ENCODE assay signal across 14 cellular contexts in the genomic region with DNA sequence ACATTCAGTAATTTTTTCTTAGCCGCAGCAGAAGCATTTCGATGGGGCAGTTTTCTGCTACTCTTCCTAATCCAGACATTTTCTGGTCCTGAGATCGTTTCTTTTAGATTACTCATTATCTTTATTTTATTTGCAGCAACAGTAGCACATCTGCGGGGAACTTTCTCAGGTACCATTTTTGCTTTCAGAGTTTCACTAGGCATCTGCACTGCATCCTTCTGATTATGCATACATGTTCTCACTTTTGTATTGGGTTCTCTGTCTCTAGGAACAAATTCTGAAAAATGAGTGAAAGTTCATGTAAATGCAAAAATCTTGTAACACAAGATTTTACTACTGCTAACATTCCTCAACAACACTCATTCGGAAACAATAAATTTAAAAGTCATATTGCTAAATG.
"Had no signal": no experiment of that assay in that cellular context is flagged by ENCODE, and none has a peak within 500 bp of the region (broad histone marks: within the 10 kb centered on the region; RNA-seq: fewer than 3 reads in every experiment).

No MANE protein-coding gene starts in this region.

- H3K4me3 ChIP-seq: coronary artery, gastrocnemius medialis, heart right ventricle, upper lobe of left lung had no signal

- H3K27me3 ChIP-seq: gastrocnemius medialis, heart right ventricle, upper lobe of left lung had no signal

- H3K27ac Mint-ChIP-seq: stimulated activated effector memory CD8-positive, alpha-beta T cell treated with anti-CD3 and anti-CD28 coated beads, Interleukin-12 subunit alpha, Interleukin-12 subunit beta, amount 100 ng/mL, for 72 hours had no signal

- H3K36me3 ChIP-seq: gastrocnemius medialis, upper lobe of left lung had no signal

- H3K4me3 Mint-ChIP-seq: stimulated activated effector memory CD8-positive, alpha-beta T cell treated with anti-CD3 and anti-CD28 coated beads, Interleukin-12 subunit alpha, Interleukin-12 subunit beta, amount 100 ng/mL, for 72 hours had no signal

- ATAC-seq: activated CD4-positive, CD25-positive, alpha-beta regulatory T cell treated with anti-CD3 and anti-CD28 coated beads, Interleukin-2, amount 50 U/mL, for 24 hours; gastrocnemius medialis; heart right ventricle; left lobe of liver; right cardiac atrium; stimulated activated effector memory CD8-positive, alpha-beta T cell treated with anti-CD3 and anti-CD28 coated beads, Interleukin-12 subunit alpha, Interleukin-12 subunit beta, amount 100 ng/mL, for 72 hours had no signal

- FAIRE-seq: astrocyte, islet of Langerhans, small intestine had no signal

- H3K9me3 ChIP-seq: gastrocnemius medialis, heart right ventricle, upper lobe of left lung had no signal

- DNase-seq: activated effector memory CD4-positive, alpha-beta T cell treated with anti-CD3 and anti-CD28 coated beads, Interleukin-2, amount 50 U/mL, for 16 hours; effector CD8-positive, alpha-beta T cell; gastrocnemius medialis; heart right ventricle; mesenchymal stem cell; right cardiac atrium; small intestine; upper lobe of left lung had no signal

- H3K9me3 Mint-ChIP-seq: stimulated activated effector memory CD8-positive, alpha-beta T cell treated with anti-CD3 and anti-CD28 coated beads, Interleukin-12 subunit alpha, Interleukin-12 subunit beta, amount 100 ng/mL, for 72 hours had no signal

- H3K27ac ChIP-seq: coronary artery, gastrocnemius medialis, heart right ventricle had no signal
